22 cellular contexts compared by ENCODE assay signal in the genomic region with DNA sequence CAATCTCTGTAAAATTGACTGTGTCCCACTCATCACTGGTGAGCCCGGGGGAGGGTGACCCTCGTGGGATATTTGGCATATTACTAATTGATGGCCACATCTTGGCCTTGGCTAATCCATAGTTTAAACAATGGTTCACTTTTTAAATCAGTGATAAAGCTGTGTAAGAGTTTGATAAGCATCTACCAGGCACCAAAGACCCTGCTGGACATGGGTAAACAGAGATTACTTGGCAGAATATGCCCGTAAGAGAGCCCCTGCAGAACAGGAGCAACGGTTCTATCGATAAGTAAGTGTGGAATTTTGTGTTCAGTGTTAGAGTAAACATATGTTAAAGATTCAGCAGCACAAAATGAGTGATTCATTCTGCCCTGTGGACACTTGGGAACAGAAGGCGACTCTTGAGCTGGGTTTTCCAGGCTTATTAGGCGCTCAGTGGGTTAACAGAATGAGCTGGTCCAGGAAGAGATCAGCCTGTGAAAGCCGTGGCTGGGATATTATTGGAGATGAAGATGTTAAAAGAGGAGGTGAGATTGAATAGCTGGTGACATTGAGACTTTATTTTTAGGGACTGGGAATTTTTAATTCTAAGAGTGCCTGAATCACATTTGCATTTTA. TPM values are rescaled to one million over a fixed set of nuclear protein-coding genes. Genes with fewer than 3 reads are reported as not detected.
DNase-seq lines count a peak whose midpoint lies in the region; ATAC-seq, FAIRE-seq and TF ChIP-seq lines count a peak whose summit lies in the region.
"Had no signal": no experiment of that assay in that cellular context is flagged by ENCODE, and none has a peak within 500 bp of the region (broad histone marks: within the 10 kb centered on the region; RNA-seq: fewer than 3 reads in every experiment).

No MANE protein-coding gene starts in this region.

- no peaks in the 10 kb centered on the region for H3K9me1 ChIP-seq in K562 (ENCODE audit: control insufficient read depth, insufficient read depth, low read length)

- TF ChIP-seq CTCF in CD14-positive monocyte (IDR thresholded peaks at IDR 0.05) (no peak), K562 (IDR thresholded peaks at IDR 0.05 in 2 of 3, conservative IDR thresholded peaks at IDR 0.05 in 1 of 3; ENCODE audit: insufficient read depth in 2 of 3, low read depth in 1 of 3, low read length in 3 of 3) (no peak)

- H3K9me3 Mint-ChIP-seq in CD14-positive monocyte (no peaks in the 10 kb centered on the region), memory B cell (no peaks in the 10 kb centered on the region)
- H3K9me3 Mint-ChIP-seq: activated CD4-positive, alpha-beta T cell treated with anti-CD3 and anti-CD28 coated beads, Interleukin-2, amount 10 ng/mL, durations not matched to agents 7 days and 5 days had no signal

- H3K27ac ChIP-seq in K562 (ENCODE audit: extremely low read depth, low read depth, low read length): no peak overlapping the region
- H3K27ac ChIP-seq: ascending aorta, neutrophil, tibial nerve had no signal

- peaks cover 64% of the 10 kb centered on the region for H3K36me3 ChIP-seq in K562 (ENCODE audit: control insufficient read depth, insufficient read depth, low read length)

- peaks cover 0 to 5% of the 10 kb centered on the region in 2 experiments; a peak in 1 of 5 replicates for H3K4me1 ChIP-seq in K562 (replicated peaks in 1 of 2; ENCODE audit: control insufficient read depth in 2 of 2, insufficient read depth in 2 of 2, low read length in 2 of 2)
- H3K4me1 ChIP-seq: ascending aorta, tibial nerve had no signal

- H3K4me1 Mint-ChIP-seq in CD14-positive monocyte (no peaks in the 10 kb centered on the region), memory B cell (peaks cover 10% of the 10 kb centered on the region)
- H3K4me1 Mint-ChIP-seq: activated CD4-positive, alpha-beta T cell treated with anti-CD3 and anti-CD28 coated beads, Interleukin-2, amount 10 ng/mL, durations not matched to agents 7 days and 5 days had no signal

- H2AFZ ChIP-seq in K562 (ENCODE audit: low read depth, low read length): no peak overlapping the region

- in situ Hi-C loops in K562 (cut with MboI): no loop called here

- intact Hi-C loops in CD14-positive monocyte (cut with micrococcal nuclease) (no loop called here), K562 (cut with micrococcal nuclease) (no loop called here)

- no peak for TF ChIP-seq EP300 in K562 (IDR thresholded peaks at IDR 0.05; ENCODE audit: low read length)

- no peaks in the 10 kb centered on the region for H3K27me3 ChIP-seq in K562 (ENCODE audit: control insufficient read depth in 2 of 2, insufficient read depth in 2 of 2, low read length in 2 of 2)
- H3K27me3 ChIP-seq: ascending aorta, neutrophil, tibial nerve had no signal

- POLR2A ChIA-PET in K562 (lab: Yijun Ruan, JAX): interaction anchor here (1.1 to 1.7 kb wide), 2 partner anchors 8 to 13 kb away, joined by 3 to 5 read pairs; no protein-coding TSS in a partner anchor

- H3K9me3 ChIP-seq in K562 (replicated peaks; ENCODE audit: control insufficient read depth, insufficient read depth, low read depth, low read length): no peaks in the 10 kb centered on the region
- H3K9me3 ChIP-seq: ascending aorta, neutrophil, tibial nerve had no signal

- no peak overlapping the region for H3K4me3 ChIP-seq in K562
- H3K4me3 ChIP-seq: ascending aorta, tibial nerve had no signal

- 0 out of 2 replicates have a peak, but pooled peaks cover 3% of the 10 kb centered on the region for H4K20me1 ChIP-seq in K562 (replicated peaks; ENCODE audit: control insufficient read depth, insufficient read depth, low read length)

- H3K27ac Mint-ChIP-seq in CD14-positive monocyte: peak overlapping the region in 4 of 7 donors; percentile 11 to 75 (median 40)
- peak overlapping the region; percentile 22 for H3K27ac Mint-ChIP-seq in memory B cell
- H3K27ac Mint-ChIP-seq: activated CD4-positive, alpha-beta T cell treated with anti-CD3 and anti-CD28 coated beads, Interleukin-2, amount 10 ng/mL, durations not matched to agents 7 days and 5 days had no signal

- no peak overlapping the region for H3K4me3 Mint-ChIP-seq in CD14-positive monocyte
- no peak overlapping the region for H3K4me3 Mint-ChIP-seq in memory B cell
- H3K4me3 Mint-ChIP-seq: activated CD4-positive, alpha-beta T cell treated with anti-CD3 and anti-CD28 coated beads, Interleukin-2, amount 10 ng/mL, durations not matched to agents 7 days and 5 days had no signal

- WGBS in K562 (ENCODE audit: insufficient coverage, low coverage, missing lambda C conversion rate): 92% methylated on average over 8 of the region's 8 CpGs

- no peak for TF ChIP-seq RAD21 in K562 (CRISPR knock-in tag; conservative IDR thresholded peaks at IDR 0.05 in 1 of 2, IDR thresholded peaks at IDR 0.05 in 1 of 2)

- no peak overlapping the region for H3K9ac ChIP-seq in K562 (ENCODE audit: insufficient read depth in 1 of 2, low read depth in 2 of 2, low read length in 2 of 2)

- TF ChIP-seq POLR2A in K562 (conservative IDR thresholded peaks at IDR 0.05) (no peak), H54 (IDR thresholded peaks at IDR 0.05; ENCODE audit: low read depth, low read length) (no peak)

- H3K4me2 ChIP-seq in K562 (ENCODE audit: insufficient read depth, low read length): no peak overlapping the region

- H3K36me3 Mint-ChIP-seq in CD14-positive monocyte (peaks cover 47 to 48% of the 10 kb centered on the region in 2 donors), memory B cell (peaks cover 31% of the 10 kb centered on the region)

- ATAC-seq in K562 (no peak), memory B cell (ENCODE audit: low read depth) (no peak), HG03432 (IDR thresholded peaks at IDR 0.05; ENCODE audit: unreplicated experiment) (no peak)

- FAIRE-seq in K562 (lab: Jason Lieb, UNC): no peak
- no peak for FAIRE-seq in H54 (lab: Jason Lieb, UNC)
- FAIRE-seq: H1 had no signal

- H3K79me2 ChIP-seq in K562 (ENCODE audit: control insufficient read depth, insufficient read depth, low read length): peaks cover 37% of the 10 kb centered on the region

- BruUV-seq in K562 (replicated peaks; lab: Mats Ljungman, UMichigan): TSS peak; percentile 27

- DNase-seq in CD14-positive monocyte (ENCODE audit: low spot score) (no peak), HCEC 1CT (peak; percentile 42), K562 (ENCODE audit: extremely low read depth in 1 of 4, low spot score in 3 of 4) (no peak), memory B cell (ENCODE audit: low spot score in 2 of 2) (no peak), H54 (ENCODE audit: insufficient read length, low spot score) (no peak), GM19240 (ENCODE audit: insufficient read length, low spot score) (no peak)
- no peak for DNase-seq in effector CD4-positive, alpha-beta T cell
- DNase-seq: activated CD4-positive, alpha-beta T cell treated with anti-CD3 and anti-CD28 coated beads, Interleukin-2, amount 10 ng/mL, durations not matched to agents 7 days and 5 days; activated CD8-positive, alpha-beta memory T cell treated with anti-CD3 and anti-CD28 coated beads, Interleukin-2, amount 50 U/mL, for 4 hours; activated gamma-delta T cell; DND-41; foreskin melanocyte; Kasumi-1; NCI-H1105 treated with DMSO at 0.1 percent for 48 hours; NCI-H524; SIG-M5; stimulated activated CD4-positive, alpha-beta T cell treated with anti-CD3 and anti-CD28 coated beads, Interleukin-15, amount 100 ng/mL, for 24 hours had no signal

- H3K27me3 Mint-ChIP-seq in CD14-positive monocyte (ENCODE audit: low read depth in 3 of 3) (peaks cover 0 to 3% (median 0%) of the 10 kb centered on the region in 3 donors), memory B cell (no peaks in the 10 kb centered on the region)
- H3K27me3 Mint-ChIP-seq: activated CD4-positive, alpha-beta T cell treated with anti-CD3 and anti-CD28 coated beads, Interleukin-2, amount 10 ng/mL, durations not matched to agents 7 days and 5 days had no signal

- CTCF ChIA-PET in K562 (lab: Yijun Ruan, JAX; ENCODE audit: low intra/inter-chr PET ratio): no interaction called here

RNA-seq across cellular contexts. Expression of a gene that starts 55.9 kb away (rescaled TPM):
- 10 to 100 TPM; 11.0 to 13.7 TPM for polyA plus RNA-seq in CD14-positive monocyte
- total RNA-seq in K562 (2011; cell fraction: chromatin; rRNA removed; ENCODE audit: low replicate concordance): 251 and 301 TPM in 2 replicates
- total RNA-seq in K562 (2011; cell fraction: nucleolus; rRNA removed): 61.0 and 78.0 TPM in 2 replicates
- total RNA-seq in K562 (2011; cell fraction: nucleoplasm; rRNA removed): 82.1 and 87.6 TPM in 2 replicates
- total RNA-seq in K562 (2014; rRNA removed): 23.9 and 25.2 TPM in 2 replicates
- 39.1 and 46.1 TPM in 2 replicates for total RNA-seq in K562 (2014; rRNA removed; fragmentation: Illumina TruSeq; extraction: Trizol)
- total RNA-seq in K562 (2015; rRNA removed; fragmentation: Illumina TruSeq; extraction: Trizol): 29.9 and 31.1 TPM in 2 replicates
- total RNA-seq in K562 (2021): 45.5 and 55.3 TPM in 2 replicates
- 41.4 and 43.9 TPM in 2 replicates for polyA plus RNA-seq in K562 (2011; rRNA removed)
- polyA plus RNA-seq in K562 (2011; cell fraction: cytosol; rRNA removed): 11.5 and 23.2 TPM in 2 replicates
- polyA plus RNA-seq in K562 (2011; cell fraction: nucleus; rRNA removed): 37.1 and 53.3 TPM in 2 replicates
- polyA plus RNA-seq in K562 (2012): 16.1 and 19.6 TPM in 2 replicates
- 30.1 and 30.8 TPM in 2 replicates for polyA plus RNA-seq in K562 (2014; fragmentation: Illumina TruSeq; extraction: Trizol)
- 10 to 100 TPM; 17.0 to 22.9 TPM for polyA plus RNA-seq in K562 (2014; fragmentation: Nextera tagmentation; extraction: Ambion mirVana)
- polyA plus RNA-seq in K562 (2014; rRNA removed): 20.6 and 23.3 TPM in 2 replicates
- 210 and 261 TPM in 2 replicates for polyA minus RNA-seq in K562 (2011; rRNA and poly(A)+ RNA removed)
- 25.3 and 33.2 TPM in 2 replicates for polyA minus RNA-seq in K562 (2011; cell fraction: cytosol; rRNA and poly(A)+ RNA removed)
- 50.6 and 123 TPM in 2 replicates for polyA minus RNA-seq in K562 (2011; cell fraction: nucleus; rRNA and poly(A)+ RNA removed)

RNA-seq across cellular contexts. Expression of a gene that starts 56.1 kb away (rescaled TPM):
- 1 to 10 TPM; 7.9 to 9.7 TPM for polyA plus RNA-seq in CD14-positive monocyte
- 23.8 and 25.2 TPM in 2 replicates for total RNA-seq in K562 (2011; cell fraction: chromatin; rRNA removed; ENCODE audit: low replicate concordance)
- total RNA-seq in K562 (2011; cell fraction: nucleolus; rRNA removed): 22.5 TPM in 2 replicates
- 17.8 and 18.7 TPM in 2 replicates for total RNA-seq in K562 (2011; cell fraction: nucleoplasm; rRNA removed)
- total RNA-seq in K562 (2014; rRNA removed): 51.1 and 55.1 TPM in 2 replicates
- total RNA-seq in K562 (2014; rRNA removed; fragmentation: Illumina TruSeq; extraction: Trizol): 72.3 and 80.2 TPM in 2 replicates
- 48.2 and 55.2 TPM in 2 replicates for total RNA-seq in K562 (2015; rRNA removed; fragmentation: Illumina TruSeq; extraction: Trizol)
- 63.0 and 63.6 TPM in 2 replicates for total RNA-seq in K562 (2021)
- 50.7 and 70.6 TPM in 2 replicates for polyA plus RNA-seq in K562 (2011; rRNA removed)
- polyA plus RNA-seq in K562 (2011; cell fraction: cytosol; rRNA removed): 19.8 and 24.0 TPM in 2 replicates
- 13.3 and 16.0 TPM in 2 replicates for polyA plus RNA-seq in K562 (2011; cell fraction: nucleus; rRNA removed)
- 27.6 and 52.8 TPM in 2 replicates for polyA plus RNA-seq in K562 (2012)
- polyA plus RNA-seq in K562 (2014; fragmentation: Illumina TruSeq; extraction: Trizol): 63.5 and 65.0 TPM in 2 replicates
- 100 to 1,000 TPM; 141 to 162 TPM for polyA plus RNA-seq in K562 (2014; fragmentation: Nextera tagmentation; extraction: Ambion mirVana)
- 77.7 and 78.1 TPM in 2 replicates for polyA plus RNA-seq in K562 (2014; rRNA removed)
- polyA minus RNA-seq in K562 (2011; rRNA and poly(A)+ RNA removed): 27.1 and 29.2 TPM in 2 replicates
- 14.7 and 15.6 TPM in 2 replicates for polyA minus RNA-seq in K562 (2011; cell fraction: cytosol; rRNA and poly(A)+ RNA removed)
- polyA minus RNA-seq in K562 (2011; cell fraction: nucleus; rRNA and poly(A)+ RNA removed): 14.9 and 19.1 TPM in 2 replicates
